In genomic region chr4:125319311-125319710, GRCh38 we compare ENCODE assay signal across 25 cellular contexts. TPM values are rescaled to one million over a fixed set of nuclear protein-coding genes. Genes with fewer than 3 reads are reported as not detected.
DNase-seq lines count a peak whose midpoint lies in the region; ATAC-seq and TF ChIP-seq lines count a peak whose summit lies in the region.
"Had no signal": no experiment of that assay in that cellular context is flagged by ENCODE, and none has a peak within 500 bp of the region (broad histone marks: within the 10 kb centered on the region; RNA-seq: fewer than 3 reads in every experiment).

No MANE protein-coding gene starts in this region.

- H3K4me3 Mint-ChIP-seq in naive thymus-derived CD8-positive, alpha-beta T cell, result no peak overlapping the region
- H3K4me3 Mint-ChIP-seq in glutamatergic neuron (ENCODE audit: unreplicated experiment), result no peak overlapping the region
- H3K4me3 Mint-ChIP-seq: activated CD4-positive, alpha-beta T cell treated with anti-CD3 and anti-CD28 coated beads, Interleukin-2, amount 10 ng/mL, durations not matched to agents 7 days and 5 days; activated CD8-positive, alpha-beta memory T cell treated with anti-CD3 and anti-CD28 coated beads, Interleukin-2, amount 10 ng/mL, durations not matched to agents 7 days and 5 days; activated T-helper 1 cell treated with anti-CD3 and anti-CD28 coated beads, Interleukin-12 subunit alpha, Interleukin-12 subunit beta, Interleukin-2, Interleukin-4 antibody, amounts not matched to agents 30 ng/mL and 10 ng/mL and 1 ng/mL, durations not matched to agents 14 hours and 24 hours and 36 hours; effector memory CD8-positive, alpha-beta T cell; IgD-negative memory B cell had no signal

- H3K9me2 ChIP-seq in GM23248 (ENCODE audit: insufficient read depth), result no peaks in the 10 kb centered on the region

- DNase-seq in GM23248 (peak; percentile 29), ascending aorta (ENCODE audit: low spot score in 2 of 2) (no peak), fibroblast of pulmonary artery (ENCODE audit: low read depth) (peak; percentile 32), sigmoid colon (no peak), glutamatergic neuron (no peak)
- DNase-seq in naive thymus-derived CD8-positive, alpha-beta T cell, result no peak
- DNase-seq: activated CD4-positive, alpha-beta T cell treated with anti-CD3 and anti-CD28 coated beads, Interleukin-2, amount 10 ng/mL, durations not matched to agents 7 days and 5 days; activated CD8-positive, alpha-beta memory T cell treated with anti-CD3 and anti-CD28 coated beads, Interleukin-2, amount 10 ng/mL, durations not matched to agents 7 days and 5 days; activated naive CD4-positive, alpha-beta T cell treated with anti-CD3 and anti-CD28 coated beads, Interleukin-2, amount 50 U/mL, for 16 hours; effector memory CD8-positive, alpha-beta T cell; EL; left ventricle myocardium superior; MG63; mucosa of descending colon; NCI-H1417 treated with DMSO at 0.1 percent for 48 hours; NCI-H2107; NCI-H510A; NK-92 treated with Interleukin-12 subunit alpha and Interleukin-12 subunit beta, amount 100 ng/mL, for 24 hours; T-helper 2 cell; WERI-Rb-1 had no signal

- peaks cover 0 to 7% (median 0%) of the 10 kb centered on the region in 3 donors for H3K36me3 Mint-ChIP-seq in naive thymus-derived CD8-positive, alpha-beta T cell
- H3K36me3 Mint-ChIP-seq in glutamatergic neuron (ENCODE audit: unreplicated experiment), result no peaks in the 10 kb centered on the region
- H3K36me3 Mint-ChIP-seq: activated CD8-positive, alpha-beta memory T cell treated with anti-CD3 and anti-CD28 coated beads, Interleukin-2, amount 10 ng/mL, durations not matched to agents 7 days and 5 days had no signal

- H3K79me2 ChIP-seq in GM23248 (ENCODE audit: insufficient read depth), result peaks cover 75% of the 10 kb centered on the region

- POLR2A ChIA-PET in naive thymus-derived CD8-positive, alpha-beta T cell (lab: Charles Lee), result no interaction called here

- no peaks in the 10 kb centered on the region for H3K36me3 ChIP-seq in GM23248 (ENCODE audit: low read depth)
- no peaks in the 10 kb centered on the region for H3K36me3 ChIP-seq in ascending aorta
- no peaks in the 10 kb centered on the region for H3K36me3 ChIP-seq in sigmoid colon
- H3K36me3 ChIP-seq: WERI-Rb-1 had no signal

- peaks cover 40% of the 10 kb centered on the region for H3F3A ChIP-seq in GM23248 (ENCODE audit: insufficient read depth)

- peaks cover 0 to 7% (median 0%) of the 10 kb centered on the region in 9 donors for H3K9me3 Mint-ChIP-seq in naive thymus-derived CD8-positive, alpha-beta T cell
- H3K9me3 Mint-ChIP-seq in glutamatergic neuron (ENCODE audit: unreplicated experiment), result peaks cover 9% of the 10 kb centered on the region
- H3K9me3 Mint-ChIP-seq: activated CD4-positive, alpha-beta T cell treated with anti-CD3 and anti-CD28 coated beads, Interleukin-2, amount 10 ng/mL, durations not matched to agents 7 days and 5 days; activated T-helper 1 cell treated with anti-CD3 and anti-CD28 coated beads, Interleukin-12 subunit alpha, Interleukin-12 subunit beta, Interleukin-2, Interleukin-4 antibody, amounts not matched to agents 30 ng/mL and 10 ng/mL and 1 ng/mL, durations not matched to agents 14 hours and 24 hours and 36 hours had no signal

- TF ChIP-seq EP300 in sigmoid colon (IDR thresholded peaks at IDR 0.05), result no peak

- peaks cover 27 to 55% (median 45%) of the 10 kb centered on the region in 5 donors for H3K27me3 Mint-ChIP-seq in naive thymus-derived CD8-positive, alpha-beta T cell
- H3K27me3 Mint-ChIP-seq in glutamatergic neuron (ENCODE audit: unreplicated experiment), result peaks cover 18% of the 10 kb centered on the region

- H3K9ac ChIP-seq in GM23248, result no peak overlapping the region

- TF ChIP-seq POLR2A in sigmoid colon (IDR thresholded peaks at IDR 0.05), result no peak

- WGBS in GM23248 (ENCODE audit: low coverage in 1 of 2, low lambda C conversion rate in 2 of 2, missing lambda C conversion rate in 2 of 2), 2 experiments, result 62 to 72% methylated on average over 2 of the region's 2 CpGs
- 43 to 71% methylated on average over 2 of the region's 2 CpGs for WGBS in sigmoid colon, 2 donors

- no peak for ATAC-seq in naive thymus-derived CD8-positive, alpha-beta T cell
- ATAC-seq in HG03280 (IDR thresholded peaks at IDR 0.05; ENCODE audit: unreplicated experiment) (no peak), GM21360 (IDR thresholded peaks at IDR 0.05; ENCODE audit: unreplicated experiment) (no peak)
- ATAC-seq: activated CD8-positive, alpha-beta memory T cell treated with anti-CD3 and anti-CD28 coated beads, Interleukin-2, amount 10 ng/mL, durations not matched to agents 7 days and 5 days; effector memory CD8-positive, alpha-beta T cell; left ventricle myocardium superior; mucosa of descending colon had no signal

- in situ Hi-C loops in GM23248 (cut with MboI), result loop anchor here (10.0 to 25.0 kb wide), 2 partner anchors 415 to 1293 kb away; no protein-coding TSS in a partner anchor

- intact Hi-C loops in ascending aorta (cut with DNase I), result loop anchor here (5.0 kb wide), 1 partner anchor 678 kb away; no protein-coding TSS in a partner anchor
- intact Hi-C loops in sigmoid colon (cut with DNase I), result loop anchor here (5.0 to 10.0 kb wide), 3 partner anchors 73 to 733 kb away; no protein-coding TSS in a partner anchor

- H3K27me3 ChIP-seq in GM23248 (replicated peaks; ENCODE audit: insufficient read depth) (no peaks in the 10 kb centered on the region), ascending aorta (no peaks in the 10 kb centered on the region), sigmoid colon (no peaks in the 10 kb centered on the region)
- H3K27me3 ChIP-seq: MG63 had no signal

- H2AFZ ChIP-seq in GM23248, result no peak overlapping the region

- H3K4me3 ChIP-seq in GM23248, result no peak overlapping the region
- H3K4me3 ChIP-seq in ascending aorta, result peak overlapping the region; percentile 87 to 97
- H3K4me3 ChIP-seq in fibroblast of pulmonary artery (replicated peaks; ENCODE audit: low read depth, low read length), result peak overlapping the region; percentile 92
- peak overlapping the region in 3 of 4 donors; percentile 87 to 92 (median 89) for H3K4me3 ChIP-seq in sigmoid colon
- H3K4me3 ChIP-seq: MG63, mucosa of descending colon had no signal

- H4K20me1 ChIP-seq in GM23248 (ENCODE audit: insufficient read depth), result no peaks in the 10 kb centered on the region

- no peaks in the 10 kb centered on the region for H3K9me3 ChIP-seq in GM23248 (ENCODE audit: low read depth)
- H3K9me3 ChIP-seq in ascending aorta, result no peaks in the 10 kb centered on the region
- H3K9me3 ChIP-seq in sigmoid colon, result no peaks in the 10 kb centered on the region
- H3K9me3 ChIP-seq: MG63, mucosa of descending colon had no signal

- H3K27ac Mint-ChIP-seq in naive thymus-derived CD8-positive, alpha-beta T cell, result no peak overlapping the region
- no peak overlapping the region for H3K27ac Mint-ChIP-seq in glutamatergic neuron (ENCODE audit: unreplicated experiment)
- H3K27ac Mint-ChIP-seq: activated CD4-positive, alpha-beta T cell treated with anti-CD3 and anti-CD28 coated beads, Interleukin-2, amount 10 ng/mL, durations not matched to agents 7 days and 5 days; activated CD8-positive, alpha-beta memory T cell treated with anti-CD3 and anti-CD28 coated beads, Interleukin-2, amount 10 ng/mL, durations not matched to agents 7 days and 5 days; activated T-helper 1 cell treated with anti-CD3 and anti-CD28 coated beads, Interleukin-12 subunit alpha, Interleukin-12 subunit beta, Interleukin-2, Interleukin-4 antibody, amounts not matched to agents 30 ng/mL and 10 ng/mL and 1 ng/mL, durations not matched to agents 14 hours and 24 hours and 36 hours; effector memory CD8-positive, alpha-beta T cell; IgD-negative memory B cell had no signal

- no peak overlapping the region for H3K27ac ChIP-seq in GM23248
- H3K27ac ChIP-seq in ascending aorta, result no peak overlapping the region
- H3K27ac ChIP-seq in sigmoid colon, result peak overlapping the region in 2 of 4 donors; percentile 6 to 68
- H3K27ac ChIP-seq: C4-2B, WERI-Rb-1 had no signal

- TF ChIP-seq CTCF in ascending aorta (IDR thresholded peaks at IDR 0.05) (no peak), fibroblast of pulmonary artery (IDR thresholded peaks at IDR 0.05; ENCODE audit: low read length, missing control alignments) (no peak), sigmoid colon (IDR thresholded peaks at IDR 0.05) (no peak), glutamatergic neuron (IDR thresholded peaks at IDR 0.05; ENCODE audit: partially characterized antibody, unreplicated experiment) (no peak)

- H3K4me1 ChIP-seq in GM23248 (ENCODE audit: insufficient read depth), result peaks cover 55% of the 10 kb centered on the region
- H3K4me1 ChIP-seq in ascending aorta, result peaks cover 0 to 26% of the 10 kb centered on the region in 2 donors
- H3K4me1 ChIP-seq in sigmoid colon, result peaks cover 0 to 78% (median 41%) of the 10 kb centered on the region in 4 donors

- peaks cover 18 to 33% (median 31%) of the 10 kb centered on the region in 4 donors for H3K4me1 Mint-ChIP-seq in naive thymus-derived CD8-positive, alpha-beta T cell
- no peaks in the 10 kb centered on the region for H3K4me1 Mint-ChIP-seq in glutamatergic neuron (ENCODE audit: low read depth, unreplicated experiment)

- H3K4me2 ChIP-seq in GM23248 (ENCODE audit: unreplicated experiment), result no peak overlapping the region

RNA-seq across cellular contexts. Expression of gene FAT4, which starts 4.6 kb away (rescaled TPM):
- 22.0 and 22.4 TPM in 2 replicates for total RNA-seq in GM23248 (2014; rRNA removed; shearing (Covaris generic))
- 2.1 and 2.4 TPM in 2 replicates for polyA plus RNA-seq in GM23248 (2016; fragmentation: Nextera tagmentation; extraction: Ambion mirVana)
- total RNA-seq in ascending aorta, result 16.8 TPM
- total RNA-seq in sigmoid colon, result 10 to 100 TPM; 46.2 to 74.2 (median 61.4) TPM
- polyA plus RNA-seq in sigmoid colon, result 1 to 10 TPM in 1 of 3 donors, under 1 TPM in 2; under 0.01 to 1.3 (median under 0.01) TPM
- total RNA-seq in naive thymus-derived CD8-positive, alpha-beta T cell, result under 1 TPM in 1 of 2 experiments, not detected in 1; 0.03 TPM
- polyA plus RNA-seq in naive thymus-derived CD8-positive, alpha-beta T cell, result not detected
- total RNA-seq in glutamatergic neuron (ENCODE audit: unreplicated experiment), result 6.8 TPM
- total RNA-seq: activated CD4-positive, alpha-beta T cell treated with anti-CD3 and anti-CD28 coated beads, Interleukin-2, amount 10 ng/mL, durations not matched to agents 7 days and 5 days; activated CD8-positive, alpha-beta memory T cell treated with anti-CD3 and anti-CD28 coated beads, Interleukin-2, amount 10 ng/mL, durations not matched to agents 7 days and 5 days; activated T-helper 1 cell treated with anti-CD3 and anti-CD28 coated beads, Interleukin-12 subunit alpha, Interleukin-12 subunit beta, Interleukin-2, Interleukin-4 antibody, amounts not matched to agents 30 ng/mL and 10 ng/mL and 1 ng/mL, durations not matched to agents 14 hours and 24 hours and 36 hours had no signal
- polyA plus RNA-seq: IgD-negative memory B cell had no signal

Comparison
In these comparisons a context has a peak if more than half of its experiments do, and no peak if none do; other contexts are left out.
1. DNase-seq: peak in GM23248 (single experiment) and fibroblast of pulmonary artery (single experiment); none in ascending aorta (0 of 2), sigmoid colon (single experiment), naive thymus-derived CD8-positive, alpha-beta T cell (0 of 10) and glutamatergic neuron (single experiment).